Comparison of ENCODE assay signal across 18 cellular contexts in genomic region chr2:20215183-20216040, GRCh38. TPM values are rescaled to one million over a fixed set of nuclear protein-coding genes. Genes with fewer than 3 reads are reported as not detected.
DNase-seq lines count a peak whose midpoint lies in the region; ATAC-seq and TF ChIP-seq lines count a peak whose summit lies in the region.
"Had no signal": no experiment of that assay in that cellular context is flagged by ENCODE, and none has a peak within 500 bp of the region (broad histone marks: within the 10 kb centered on the region; RNA-seq: fewer than 3 reads in every experiment).

No MANE protein-coding gene starts in this region.

- intact Hi-C loops in mammary epithelial cell (cut with micrococcal nuclease) (no loop called here), stomach (cut with DNase I; ENCODE audit: low total_unique reads) (no loop called here)

- no peak for ATAC-seq in GM21528 (IDR thresholded peaks at IDR 0.05; ENCODE audit: low FRiP score, unreplicated experiment)
- ATAC-seq: right cardiac atrium had no signal

- CTCF ChIA-PET in mammary epithelial cell (lab: Charles Lee; ENCODE audit: low non-redundant PET), result no interaction called here

- TF ChIP-seq CTCF in mammary epithelial cell (conservative IDR thresholded peaks at IDR 0.05 in 1 of 2, IDR thresholded peaks at IDR 0.05 in 1 of 2; ENCODE audit: extremely low read depth in 1 of 2, insufficient read depth in 1 of 2, low read depth in 1 of 2, low read length in 2 of 2) (no peak), liver (IDR thresholded peaks at IDR 0.05; ENCODE audit: low read depth, low read length, missing input control) (no peak), stomach (IDR thresholded peaks at IDR 0.05) (no peak)

- H3K4me3 ChIP-seq in mammary epithelial cell (replicated peaks in 1 of 3; ENCODE audit: insufficient read depth in 1 of 3, low read depth in 2 of 3, low read length in 3 of 3) (no peak overlapping the region), liver (ENCODE audit: low read depth in 1 of 3, low read length in 3 of 3) (peak overlapping the region in 1 of 3 donors; percentile 9), stomach (no peak overlapping the region)
- H3K4me3 ChIP-seq: GM23248, SK-N-MC had no signal

- H3K27ac ChIP-seq in mammary epithelial cell (ENCODE audit: insufficient read depth, low read depth, low read length), result peak overlapping the region; percentile 90
- H3K27ac ChIP-seq in liver (ENCODE audit: low read depth in 1 of 2, low read length in 2 of 2), result peak overlapping the region; percentile 94 to 98
- H3K27ac ChIP-seq in stomach, result peak overlapping the region in 3 of 5 donors; percentile 34 to 92 (median 82)
- H3K27ac ChIP-seq: GM23248, SK-N-MC had no signal

- H3K9me3 ChIP-seq in mammary epithelial cell (replicated peaks; ENCODE audit: insufficient read depth, low read length) (no peaks in the 10 kb centered on the region), liver (ENCODE audit: control insufficient read depth in 4 of 4, low read length in 3 of 4) (no peaks in the 10 kb centered on the region), stomach (no peaks in the 10 kb centered on the region)

- peaks cover 100% of the 10 kb centered on the region for H3K79me2 ChIP-seq in mammary epithelial cell (ENCODE audit: insufficient read depth, low read length)

- TF ChIP-seq EP300 in stomach (IDR thresholded peaks at IDR 0.05), result no peak

- no peak overlapping the region for H2AFZ ChIP-seq in mammary epithelial cell (ENCODE audit: low read depth, low read length)
- H2AFZ ChIP-seq: GM23248 had no signal

- H4K20me1 ChIP-seq in mammary epithelial cell (ENCODE audit: insufficient read depth, low read length), result no peaks in the 10 kb centered on the region

- H3K36me3 ChIP-seq in mammary epithelial cell (ENCODE audit: insufficient read depth, low read length) (peaks cover 25% of the 10 kb centered on the region), liver (ENCODE audit: control insufficient read depth in 4 of 4, insufficient read depth in 3 of 4, low read depth in 1 of 4, low read length in 3 of 4) (no peaks in the 10 kb centered on the region), stomach (no peaks in the 10 kb centered on the region)

- H3K4me2 ChIP-seq in mammary epithelial cell (ENCODE audit: insufficient read depth, low read depth, low read length), result peak overlapping the region; percentile 93

- TF ChIP-seq POLR2A in stomach (IDR thresholded peaks at IDR 0.05), result no peak

- dilution Hi-C loops in mammary epithelial cell (cut with HindIII; ENCODE audit: low sequenced_read_pairs), result no loop called here

- H3K27me3 ChIP-seq in mammary epithelial cell (ENCODE audit: insufficient read depth, low read length) (no peaks in the 10 kb centered on the region), liver (ENCODE audit: control insufficient read depth in 4 of 4, insufficient read depth in 4 of 4, low read length in 3 of 4) (no peaks in the 10 kb centered on the region), stomach (no peaks in the 10 kb centered on the region)

- in situ Hi-C loops in mammary epithelial cell (cut with MboI; ENCODE audit: low sequenced_read_pairs in 2 of 2), result no loop called here

- H3K4me1 ChIP-seq in mammary epithelial cell (ENCODE audit: insufficient read depth, low read length) (peaks cover 99% of the 10 kb centered on the region), liver (ENCODE audit: control insufficient read depth in 4 of 4, insufficient read depth in 4 of 4, low read length in 3 of 4) (peaks cover 18 to 97% (median 74%) of the 10 kb centered on the region in 4 donors), stomach (peaks cover 15 to 80% (median 54%) of the 10 kb centered on the region in 4 donors)

- TF ChIP-seq RAD21 in liver (IDR thresholded peaks at IDR 0.05), result peak; percentile 36 to 67

- WGBS in mammary epithelial cell (ENCODE audit: low coverage, missing lambda C conversion rate), result 88% methylated on average over 10 of the region's 13 CpGs
- 40% methylated on average over 13 of the region's 13 CpGs for WGBS in liver
- 68 to 92% (median 76%) methylated on average over 10 to 13 of the region's 13 CpGs for WGBS in stomach, 5 donors

- H3K9ac ChIP-seq in mammary epithelial cell (ENCODE audit: insufficient read depth, low read length) (peak overlapping the region; percentile 17), liver (ENCODE audit: low read depth in 1 of 2, low read length in 2 of 2) (peak overlapping the region; percentile 34 to 73)
- H3K9ac ChIP-seq: GM23248 had no signal

- peak; percentile 74 for DNase-seq in HuH-7.5 (ENCODE audit: low spot score)
- DNase-seq in mammary epithelial cell, result no peak
- peak; percentile 45 for DNase-seq in stomach
- no peak for DNase-seq in GF-D8 (lab: John Stamatoyannopoulos, UW)
- no peak for DNase-seq in middle frontal gyrus (ENCODE audit: extremely low spot score, low spot score)
- no peak for DNase-seq in DMS 273 (lab: John Stamatoyannopoulos, UW; ENCODE audit: unreplicated experiment)
- DNase-seq: activated CD4-positive, alpha-beta T cell treated with anti-CD3 and anti-CD28 coated beads for 4 hours; activated CD8-positive, alpha-beta memory T cell treated with anti-CD3 and anti-CD28 coated beads, Interleukin-2, amount 50 U/mL, for 48 hours; activated naive CD4-positive, alpha-beta T cell treated with Interleukin-2 at 50 U/mL for 16 hours; GM23248; NCI-H1048; NCI-H2107; NCI-H526 treated with DMSO at 0.1 percent for 48 hours; right cardiac atrium; stimulated activated CD4-positive, alpha-beta T cell treated with anti-CD3 and anti-CD28 coated beads, Interleukin-1b, Interleukin-23, amount 100 ng/mL, for 48 hours had no signal

- BruUV-seq in mammary epithelial cell (replicated peaks; lab: Mats Ljungman, UMichigan), result no TSS peak

TF ChIP-seq in liver, 16 proteins besides CTCF, POLR2A, EP300 and RAD21 (continues in another document):
- TF ChIP-seq EGR1 (IDR thresholded peaks at IDR 0.05; ENCODE audit: low read depth in 2 of 2), result peak in 1 of 2 donors; percentile 80
- peak; percentile 61 for TF ChIP-seq FOXA2 (IDR thresholded peaks at IDR 0.05)
- peak; percentile 86 for TF ChIP-seq YY1 (IDR thresholded peaks at IDR 0.05)
- peak; percentile 97 for TF ChIP-seq HNF4A (conservative IDR thresholded peaks at IDR 0.05)
- peak; percentile 14 to 94 for TF ChIP-seq JUND (IDR thresholded peaks at IDR 0.05)
- TF ChIP-seq TAF1 (conservative IDR thresholded peaks at IDR 0.05), result no peak
- TF ChIP-seq GABPA (IDR thresholded peaks at IDR 0.05 in 1 of 2, conservative IDR thresholded peaks at IDR 0.05 in 1 of 2), result peak in 1 of 2 donors; percentile 13
- peak; percentile 92 for TF ChIP-seq MAX (IDR thresholded peaks at IDR 0.05)
- TF ChIP-seq, protein P1, sequence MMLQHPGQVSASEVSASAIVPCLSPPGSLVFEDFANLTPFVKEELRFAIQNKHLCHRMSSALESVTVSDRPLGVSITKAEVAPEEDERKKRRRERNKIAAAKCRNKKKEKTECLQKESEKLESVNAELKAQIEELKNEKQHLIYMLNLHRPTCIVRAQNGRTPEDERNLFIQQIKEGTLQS (IDR thresholded peaks at IDR 0.05), result no peak
- TF ChIP-seq, protein P2, sequence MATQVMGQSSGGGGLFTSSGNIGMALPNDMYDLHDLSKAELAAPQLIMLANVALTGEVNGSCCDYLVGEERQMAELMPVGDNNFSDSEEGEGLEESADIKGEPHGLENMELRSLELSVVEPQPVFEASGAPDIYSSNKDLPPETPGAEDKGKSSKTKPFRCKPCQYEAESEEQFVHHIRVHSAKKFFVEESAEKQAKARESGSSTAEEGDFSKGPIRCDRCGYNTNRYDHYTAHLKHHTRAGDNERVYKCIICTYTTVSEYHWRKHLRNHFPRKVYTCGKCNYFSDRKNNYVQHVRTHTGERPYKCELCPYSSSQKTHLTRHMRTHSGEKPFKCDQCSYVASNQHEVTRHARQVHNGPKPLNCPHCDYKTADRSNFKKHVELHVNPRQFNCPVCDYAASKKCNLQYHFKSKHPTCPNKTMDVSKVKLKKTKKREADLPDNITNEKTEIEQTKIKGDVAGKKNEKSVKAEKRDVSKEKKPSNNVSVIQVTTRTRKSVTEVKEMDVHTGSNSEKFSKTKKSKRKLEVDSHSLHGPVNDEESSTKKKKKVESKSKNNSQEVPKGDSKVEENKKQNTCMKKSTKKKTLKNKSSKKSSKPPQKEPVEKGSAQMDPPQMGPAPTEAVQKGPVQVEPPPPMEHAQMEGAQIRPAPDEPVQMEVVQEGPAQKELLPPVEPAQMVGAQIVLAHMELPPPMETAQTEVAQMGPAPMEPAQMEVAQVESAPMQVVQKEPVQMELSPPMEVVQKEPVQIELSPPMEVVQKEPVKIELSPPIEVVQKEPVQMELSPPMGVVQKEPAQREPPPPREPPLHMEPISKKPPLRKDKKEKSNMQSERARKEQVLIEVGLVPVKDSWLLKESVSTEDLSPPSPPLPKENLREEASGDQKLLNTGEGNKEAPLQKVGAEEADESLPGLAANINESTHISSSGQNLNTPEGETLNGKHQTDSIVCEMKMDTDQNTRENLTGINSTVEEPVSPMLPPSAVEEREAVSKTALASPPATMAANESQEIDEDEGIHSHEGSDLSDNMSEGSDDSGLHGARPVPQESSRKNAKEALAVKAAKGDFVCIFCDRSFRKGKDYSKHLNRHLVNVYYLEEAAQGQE (IDR thresholded peaks at IDR 0.05), result peak; percentile 69
- TF ChIP-seq NR2F2 (IDR thresholded peaks at IDR 0.05), result peak; percentile 72
- peak; percentile 100 for TF ChIP-seq RXRA (IDR thresholded peaks at IDR 0.05)
- TF ChIP-seq FOXA1 (IDR thresholded peaks at IDR 0.05), result peak; percentile 77
- peak; percentile 99 for TF ChIP-seq SP1 (IDR thresholded peaks at IDR 0.05)

RNA-seq across cellular contexts. Expression of gene SDC1, which starts 9.5 kb away (rescaled TPM):
- 1,000 to 10,000 TPM in 1 of 2 donors, 100 to 1,000 TPM in 1; 574 to 1,408 TPM for total RNA-seq in mammary epithelial cell
- polyA plus RNA-seq in mammary epithelial cell, result 1,215 TPM
- polyA minus RNA-seq in mammary epithelial cell, result 602 TPM
- 100 to 1,000 TPM in 1 of 2 donors, 10 to 100 TPM in 1; 99.6 to 269 TPM for total RNA-seq in liver
- 100 to 1,000 TPM; 124 to 363 TPM for polyA plus RNA-seq in liver
- 100 to 1,000 TPM in 1 of 5 donors, 10 to 100 TPM in 4; 21.0 to 140 (median 57.5) TPM for total RNA-seq in stomach
- 10 to 100 TPM; 16.0 to 82.9 (median 32.5) TPM for polyA plus RNA-seq in stomach

Comparison
In these comparisons a context has a peak if more than half of its experiments do, and no peak if none do; other contexts are left out.
1. DNase-seq: peak in HuH-7.5 (single experiment) and stomach (single experiment); none in mammary epithelial cell (single experiment), GF-D8 (single experiment), middle frontal gyrus (single experiment) and DMS 273 (single experiment).
2. Peak in every context shown above with its lines, with median percentiles within 50 percentile points of each other: H3K27ac ChIP-seq.